14 cellular contexts compared by ENCODE assay signal in the genomic region with DNA sequence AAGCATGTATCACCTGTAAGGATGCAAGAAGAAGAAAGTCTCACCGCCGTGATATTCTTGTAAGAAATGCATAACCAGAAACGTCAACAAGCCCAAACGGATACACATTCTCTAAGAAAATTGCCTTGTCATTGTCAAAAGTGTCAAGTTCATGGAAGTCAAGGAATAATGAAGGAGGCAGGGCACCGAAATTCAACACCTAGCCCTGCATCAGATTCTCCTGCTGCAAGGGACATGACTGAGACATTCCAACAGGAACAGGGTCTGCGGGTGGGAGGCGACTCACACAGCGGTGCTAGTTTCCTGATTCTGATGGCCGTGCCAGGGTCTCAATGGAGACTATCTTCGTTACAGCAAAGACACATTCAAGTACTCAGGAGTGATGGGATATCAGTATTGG. TPM values are rescaled to one million over a fixed set of nuclear protein-coding genes. Genes with fewer than 3 reads are reported as not detected.
DNase-seq lines count a peak whose midpoint lies in the region; ATAC-seq and TF ChIP-seq lines count a peak whose summit lies in the region.
"Had no signal": no experiment of that assay in that cellular context is flagged by ENCODE, and none has a peak within 500 bp of the region (broad histone marks: within the 10 kb centered on the region; RNA-seq: fewer than 3 reads in every experiment).

No MANE protein-coding gene starts in this region.

- H3K9ac ChIP-seq in BLaER1 treated with 17β-estradiol and CSF1 and Interleukin-3, amounts not matched to agents 10 nM and 100 nM: peak overlapping the region in 9 of 11 experiments; percentile 38 to 78 (median 72); a peak in 16 of 22 replicates

- peak overlapping the region in 9 of 11 experiments; percentile 59 to 85 (median 78); a peak in 18 of 22 replicates for H3K27ac ChIP-seq in BLaER1 treated with 17β-estradiol and CSF1 and Interleukin-3, amounts not matched to agents 10 nM and 100 nM
- H3K27ac ChIP-seq: SJCRH30 had no signal

- H3K27me3 ChIP-seq in BLaER1 treated with 17β-estradiol and CSF1 and Interleukin-3, amounts not matched to agents 10 nM and 100 nM: no peaks in the 10 kb centered on the region
- H3K27me3 ChIP-seq: ovary, SJCRH30 had no signal

- H3K4me3 Mint-ChIP-seq in dendritic cell treated with granulocyte-macrophage colony-stimulating factor and Interleukin-4, amounts not matched to agents 40 ng/mL and 50 ng/mL, for 4 days: no peak overlapping the region
- peak overlapping the region; percentile 83 for H3K4me3 Mint-ChIP-seq in natural killer cell treated with Interleukin-12 subunit alpha and Interleukin-12 subunit beta and Interleukin-15 and Interleukin-18, amount 100 ng/mL, for 72 hours

- CTCF ChIA-PET in HEK293T (lab: Yijun Ruan, JAX): no interaction called here

- peaks cover 3 to 96% (median 57%) of the 10 kb centered on the region in 11 experiments; a peak in 20 of 22 replicates for H4K20me1 ChIP-seq in BLaER1 treated with 17β-estradiol and CSF1 and Interleukin-3, amounts not matched to agents 10 nM and 100 nM

- H3K4me2 ChIP-seq in BLaER1 treated with 17β-estradiol and CSF1 and Interleukin-3, amounts not matched to agents 10 nM and 100 nM: peak overlapping the region; percentile 82 to 95 (median 88)

- peak overlapping the region; percentile 84 for H3K27ac Mint-ChIP-seq in dendritic cell treated with granulocyte-macrophage colony-stimulating factor and Interleukin-4, amounts not matched to agents 40 ng/mL and 50 ng/mL, for 4 days
- H3K27ac Mint-ChIP-seq in natural killer cell treated with Interleukin-12 subunit alpha and Interleukin-12 subunit beta and Interleukin-15 and Interleukin-18, amount 100 ng/mL, for 72 hours: peak overlapping the region; percentile 83 to 88

- DNase-seq in H4 (ENCODE audit: low spot score) (peak; percentile 15), HEK293T (ENCODE audit: extremely low spot score) (no peak), GM19238 (ENCODE audit: insufficient read length, low spot score) (no peak)
- no peak for DNase-seq in natural killer cell treated with Interleukin-12 subunit alpha and Interleukin-12 subunit beta and Interleukin-15 and Interleukin-18, amount 100 ng/mL, for 72 hours (ENCODE audit: low spot score)
- DNase-seq in stimulated activated CD4-positive, alpha-beta T cell treated with anti-CD3 and anti-CD28 coated beads, Interleukin-12 subunit alpha, Interleukin-12 subunit beta, amount 100 ng/mL, for 4 hours: no peak
- DNase-seq: activated CD4-positive, alpha-beta T cell treated with anti-CD3 and anti-CD28 coated beads, Interleukin-2, amount 50 U/mL, for 48 hours; anterior cingulate cortex; COR-L47; NCI-H524 treated with DMSO at 0.1 percent for 48 hours; ovary; SJCRH30 had no signal

- intact Hi-C loops in dendritic cell treated with granulocyte-macrophage colony-stimulating factor and Interleukin-4, amounts not matched to agents 40 ng/mL and 50 ng/mL, for 4 days (cut with micrococcal nuclease): no loop called here

- no peak for ATAC-seq in natural killer cell treated with Interleukin-12 subunit alpha and Interleukin-12 subunit beta and Interleukin-15 and Interleukin-18, amount 100 ng/mL, for 72 hours
- ATAC-seq in HG02798 (IDR thresholded peaks at IDR 0.05; ENCODE audit: poor library complexity, unreplicated experiment): no peak

- peak overlapping the region in 8 of 10 experiments; percentile 52 to 64 (median 56); a peak in 11 of 20 replicates for H3K4me3 ChIP-seq in BLaER1 treated with 17β-estradiol and CSF1 and Interleukin-3, amounts not matched to agents 10 nM and 100 nM
- H3K4me3 ChIP-seq: ovary, SJCRH30 had no signal

- peaks cover 82 to 90% (median 87%) of the 10 kb centered on the region in 10 experiments for H3K4me1 ChIP-seq in BLaER1 treated with 17β-estradiol and CSF1 and Interleukin-3, amounts not matched to agents 10 nM and 100 nM
- H3K4me1 ChIP-seq: SJCRH30 had no signal

- peaks cover 0 to 25% (median 8%) of the 10 kb centered on the region in 11 experiments; a peak in 9 of 22 replicates for H3K36me3 ChIP-seq in BLaER1 treated with 17β-estradiol and CSF1 and Interleukin-3, amounts not matched to agents 10 nM and 100 nM
- H3K36me3 ChIP-seq: ovary, SJCRH30 had no signal

- no peaks in the 10 kb centered on the region for H3K27me3 Mint-ChIP-seq in dendritic cell treated with granulocyte-macrophage colony-stimulating factor and Interleukin-4, amounts not matched to agents 40 ng/mL and 50 ng/mL, for 4 days
- H3K27me3 Mint-ChIP-seq in natural killer cell treated with Interleukin-12 subunit alpha and Interleukin-12 subunit beta and Interleukin-15 and Interleukin-18, amount 100 ng/mL, for 72 hours: no peaks in the 10 kb centered on the region

- H3K36me3 Mint-ChIP-seq in dendritic cell treated with granulocyte-macrophage colony-stimulating factor and Interleukin-4, amounts not matched to agents 40 ng/mL and 50 ng/mL, for 4 days (ENCODE audit: low read depth): peaks cover 53% of the 10 kb centered on the region
- H3K36me3 Mint-ChIP-seq in natural killer cell treated with Interleukin-12 subunit alpha and Interleukin-12 subunit beta and Interleukin-15 and Interleukin-18, amount 100 ng/mL, for 72 hours: peaks cover 7% of the 10 kb centered on the region

- H3K9me3 Mint-ChIP-seq in dendritic cell treated with granulocyte-macrophage colony-stimulating factor and Interleukin-4, amounts not matched to agents 40 ng/mL and 50 ng/mL, for 4 days: no peaks in the 10 kb centered on the region
- no peaks in the 10 kb centered on the region for H3K9me3 Mint-ChIP-seq in natural killer cell treated with Interleukin-12 subunit alpha and Interleukin-12 subunit beta and Interleukin-15 and Interleukin-18, amount 100 ng/mL, for 72 hours

- POLR2A ChIA-PET in HEK293T (lab: Yijun Ruan, JAX): interaction anchor here (0.9 kb wide), 1 partner anchor 27 kb away, joined by 3 read pairs; a partner anchor contains a TSS

- 0 out of 22 replicates have a peak, but pooled peaks cover 0 to 2% (median 0%) of the 10 kb centered on the region in 11 experiments for H3K9me3 ChIP-seq in BLaER1 treated with 17β-estradiol and CSF1 and Interleukin-3, amounts not matched to agents 10 nM and 100 nM (replicated peaks in 1 of 11)
- H3K9me3 ChIP-seq: ovary, SJCRH30 had no signal

- peaks cover 81% of the 10 kb centered on the region for H3K4me1 Mint-ChIP-seq in dendritic cell treated with granulocyte-macrophage colony-stimulating factor and Interleukin-4, amounts not matched to agents 40 ng/mL and 50 ng/mL, for 4 days (ENCODE audit: low read depth)
- peaks cover 72 to 76% of the 10 kb centered on the region in 2 donors for H3K4me1 Mint-ChIP-seq in natural killer cell treated with Interleukin-12 subunit alpha and Interleukin-12 subunit beta and Interleukin-15 and Interleukin-18, amount 100 ng/mL, for 72 hours (ENCODE audit: low read depth in 2 of 2)

TF ChIP-seq in HEK293T, 16 proteins besides CTCF, POLR2A, EP300 and RAD21:
- TF ChIP-seq ELF4 (IDR thresholded peaks at IDR 0.05) (no peak), HDGF (IDR thresholded peaks at IDR 0.05; ENCODE audit: borderline replicate concordance) (no peak), BHLHE40 (IDR thresholded peaks at IDR 0.05; ENCODE audit: borderline replicate concordance) (no peak), LEF1 (IDR thresholded peaks at IDR 0.05; ENCODE audit: borderline replicate concordance) (no peak), SUZ12 (IDR thresholded peaks at IDR 0.05) (no peak), TARDBP (IDR thresholded peaks at IDR 0.05) (no peak), FOXK2 (IDR thresholded peaks at IDR 0.05) (no peak), FOXM1 (IDR thresholded peaks at IDR 0.05; ENCODE audit: borderline replicate concordance) (no peak), ARNT (IDR thresholded peaks at IDR 0.05) (no peak), ZNF384 (IDR thresholded peaks at IDR 0.05) (no peak), NFRKB (IDR thresholded peaks at IDR 0.05) (no peak), CTBP1 (IDR thresholded peaks at IDR 0.05; ENCODE audit: borderline replicate concordance) (no peak)
- TF ChIP-seq, protein P1, sequence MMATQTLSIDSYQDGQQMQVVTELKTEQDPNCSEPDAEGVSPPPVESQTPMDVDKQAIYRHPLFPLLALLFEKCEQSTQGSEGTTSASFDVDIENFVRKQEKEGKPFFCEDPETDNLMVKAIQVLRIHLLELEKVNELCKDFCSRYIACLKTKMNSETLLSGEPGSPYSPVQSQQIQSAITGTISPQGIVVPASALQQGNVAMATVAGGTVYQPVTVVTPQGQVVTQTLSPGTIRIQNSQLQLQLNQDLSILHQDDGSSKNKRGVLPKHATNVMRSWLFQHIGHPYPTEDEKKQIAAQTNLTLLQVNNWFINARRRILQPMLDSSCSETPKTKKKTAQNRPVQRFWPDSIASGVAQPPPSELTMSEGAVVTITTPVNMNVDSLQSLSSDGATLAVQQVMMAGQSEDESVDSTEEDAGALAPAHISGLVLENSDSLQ (IDR thresholded peaks at IDR 0.05): no peak

RNA-seq across cellular contexts. Expression of a gene that starts 26.7 kb away (rescaled TPM):
- 33.5 and 35.9 TPM in 2 replicates for total RNA-seq in H4 (2014; rRNA removed; shearing (Covaris generic))
- total RNA-seq in natural killer cell treated with Interleukin-12 subunit alpha and Interleukin-12 subunit beta and Interleukin-15 and Interleukin-18, amount 100 ng/mL, for 72 hours: 10 to 100 TPM; 55.2 to 67.8 TPM
